8 cellular contexts compared by ENCODE assay signal in the genomic region with DNA sequence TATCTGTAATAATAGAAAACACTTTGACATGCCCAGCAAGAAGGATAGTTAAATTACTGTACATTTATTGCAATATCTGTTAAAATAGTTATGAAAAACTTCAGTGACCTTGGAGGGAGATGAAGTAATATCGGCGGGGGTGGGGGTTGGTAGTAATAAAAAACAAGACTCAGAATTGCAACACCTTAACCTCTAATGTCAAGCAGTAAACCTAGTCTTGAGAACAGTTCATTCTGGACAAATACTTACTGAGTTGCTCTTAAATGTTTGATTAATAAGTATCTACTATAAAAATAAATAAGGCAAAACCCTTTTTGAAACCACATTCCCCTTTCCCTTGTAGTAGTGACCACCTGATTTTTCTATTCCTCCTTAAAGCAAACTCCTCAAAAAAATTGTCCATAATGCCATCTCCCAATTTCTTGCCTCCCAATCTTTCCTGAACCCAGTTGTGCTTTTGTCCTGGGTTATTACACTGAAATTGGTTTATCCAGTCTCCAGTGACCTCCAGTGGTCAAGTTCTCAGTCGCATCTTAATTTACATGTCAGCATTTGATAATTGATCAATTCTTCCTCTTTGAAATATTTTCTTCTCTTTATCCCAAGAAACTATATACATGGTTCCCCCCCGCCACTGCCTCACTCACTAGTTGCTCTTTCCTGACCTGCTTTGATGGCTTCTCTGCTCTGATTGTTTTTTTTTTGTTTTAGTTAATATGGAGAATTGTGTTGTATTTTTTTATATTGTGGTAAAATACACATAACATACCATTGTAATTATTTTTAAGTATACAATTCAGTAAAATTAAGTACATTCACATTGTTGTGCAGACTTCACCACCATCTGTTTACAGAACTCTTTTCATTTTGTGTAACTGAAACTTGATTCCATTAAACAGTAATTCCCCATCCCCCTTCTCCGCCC. TPM values are rescaled to one million over a fixed set of nuclear protein-coding genes. Genes with fewer than 3 reads are reported as not detected.
DNase-seq lines count a peak whose midpoint lies in the region; ATAC-seq and TF ChIP-seq lines count a peak whose summit lies in the region.

No MANE protein-coding gene starts in this region.

- H3K18ac ChIP-seq in IMR-90 (ENCODE audit: low read depth, low read length), result no peak overlapping the region
- H3K18ac ChIP-seq in neuronal stem cell (ENCODE audit: low read length), result no peak overlapping the region

- H3K9me1 ChIP-seq in IMR-90 (ENCODE audit: insufficient read depth, low read length), result no peaks in the 10 kb centered on the region; the same call in 1 of the 2 replicates

- no peaks in the 10 kb centered on the region for H3K9me3 Mint-ChIP-seq in T-cell

- H2AK5ac ChIP-seq in IMR-90 (ENCODE audit: low read depth, low read length), result no peak overlapping the region
- H2AK5ac ChIP-seq in neuronal stem cell (ENCODE audit: low read depth, low read length), result no peak overlapping the region

- no peak overlapping the region for H3K23ac ChIP-seq in IMR-90 (ENCODE audit: low read depth, low read length)
- H3K23ac ChIP-seq in neuronal stem cell (ENCODE audit: low read depth, low read length, poor library complexity), result no peak overlapping the region

- no peak overlapping the region for H4K91ac ChIP-seq in IMR-90 (ENCODE audit: insufficient read depth, low read depth, low read length)
- no peak overlapping the region for H4K91ac ChIP-seq in neuronal stem cell (ENCODE audit: low read depth, low read length, poor library complexity)

- dilution Hi-C loops in IMR-90 (cut with HindIII; ENCODE audit: low sequenced_read_pairs, unreplicated experiment), result no loop called here

- H3K27me3 ChIP-seq in IMR-90 (ENCODE audit: control insufficient read depth, insufficient read depth, low read length) (no peaks in the 10 kb centered on the region), neuronal stem cell (ENCODE audit: control insufficient read depth in 3 of 3, insufficient read depth in 3 of 3, low read depth in 1 of 3, low read length in 3 of 3) (no peaks in the 10 kb centered on the region)

- no TSS peak for BruUV-seq in IMR-90 (replicated peaks; lab: Mats Ljungman, UMichigan)

- H3K4ac ChIP-seq in IMR-90 (ENCODE audit: low read depth, low read length) (no peak overlapping the region), neuronal stem cell (ENCODE audit: low read length) (no peak overlapping the region)

- ATAC-seq in IMR-90 (ENCODE audit: low read depth) (peak; percentile 72), T-cell (replicated peaks in 1 of 4) (no peak)

- H3K27ac Mint-ChIP-seq in T-cell, result peak overlapping the region; percentile 41

- H3K9me3 ChIP-seq in IMR-90 (ENCODE audit: control insufficient read depth, insufficient read depth, low read length) (no peaks in the 10 kb centered on the region), neuronal stem cell (replicated peaks in 1 of 2; ENCODE audit: control insufficient read depth in 2 of 2, insufficient read depth in 1 of 2, low read depth in 1 of 2, low read length in 2 of 2) (no peaks in the 10 kb centered on the region)

- H3K27ac ChIP-seq in IMR-90 (ENCODE audit: insufficient read depth, low read length) (no peak overlapping the region), neuronal stem cell (replicated peaks; ENCODE audit: low read length) (no peak overlapping the region)

- H2BK120ac ChIP-seq in IMR-90 (ENCODE audit: low read depth, low read length) (no peak overlapping the region), neuronal stem cell (ENCODE audit: low read depth, low read length) (no peak overlapping the region)

- H3K4me3 Mint-ChIP-seq in T-cell, result peak overlapping the region in 1 of 3 donors; percentile 18

- H2AK9ac ChIP-seq in IMR-90 (replicated peaks; ENCODE audit: low read depth, low read length, poor library complexity), result no peak overlapping the region

- no peak overlapping the region for H3K56ac ChIP-seq in IMR-90 (ENCODE audit: extremely low read depth, insufficient read depth, low read length)

- H3K4me1 ChIP-seq in IMR-90 (ENCODE audit: control insufficient read depth, insufficient read depth, low read length) (peaks cover 8% of the 10 kb centered on the region), neuronal stem cell (ENCODE audit: control insufficient read depth in 2 of 2, insufficient read depth in 1 of 2, low read depth in 1 of 2, low read length in 2 of 2) (no peaks in the 10 kb centered on the region)

- H3K36me3 Mint-ChIP-seq in T-cell, result no peaks in the 10 kb centered on the region

- DNase-seq in NCI-H345 (lab: John Stamatoyannopoulos, UW) (peak; percentile 17), NCI-H345 treated with DMSO at 0.1 percent for 48 hours (lab: John Stamatoyannopoulos, UW; ENCODE audit: unreplicated experiment) (no peak), IMR-90 (peak; percentile 66), T-cell (peak in 8 of 34 experiments; percentile 6 to 25 (median 18)), fibroblast of pulmonary artery (ENCODE audit: low read depth) (peak; percentile 75), neuronal stem cell (ENCODE audit: low spot score) (peak; percentile 1), cortex of kidney (lab: John Stamatoyannopoulos, UW) (no peak)
- DNase-seq in stimulated activated CD4-positive, alpha-beta T cell treated with anti-CD3 and anti-CD28 coated beads, Interleukin-4, amount 100 ng/mL, for 1 hour, result no peak

- TF ChIP-seq POLR2A in IMR-90 (IDR thresholded peaks at IDR 0.05; ENCODE audit: low read depth, low read length), result 0 out of 2 replicates have a peak, but pooled peaks have one; percentile 19

- H2BK5ac ChIP-seq in IMR-90 (ENCODE audit: low read depth, low read length, poor library complexity, severe bottlenecking), result no peak overlapping the region
- no peak overlapping the region for H2BK5ac ChIP-seq in neuronal stem cell (ENCODE audit: low read length)

- TF ChIP-seq RAD21 in IMR-90 (IDR thresholded peaks at IDR 0.05; ENCODE audit: low read length), result peak; percentile 86

- H3K9ac ChIP-seq in IMR-90 (ENCODE audit: low read depth, low read length) (no peak overlapping the region), neuronal stem cell (ENCODE audit: low read depth, low read length, poor library complexity) (no peak overlapping the region)

- no peaks in the 10 kb centered on the region for H3K27me3 Mint-ChIP-seq in T-cell

- H3K4me2 ChIP-seq in IMR-90 (ENCODE audit: low read depth, low read length) (no peak overlapping the region; the same call in 1 of the 2 replicates), neuronal stem cell (ENCODE audit: insufficient read depth, low read length, poor library complexity, severe bottlenecking) (no peak overlapping the region)

- POLR2A ChIA-PET in IMR-90 (lab: Charles Lee; ENCODE audit: unreplicated experiment) (no interaction called here), T-cell (lab: Charles Lee) (interaction anchor here in 1 of 2 donors (0.6 kb wide), 1 partner anchor 7 kb away, joined by 4 read pairs; no protein-coding TSS in a partner anchor)

- no peak overlapping the region for H3K4me3 ChIP-seq in IMR-90 (ENCODE audit: insufficient read depth, low read depth, low read length)
- no peak overlapping the region for H3K4me3 ChIP-seq in fibroblast of pulmonary artery (replicated peaks; ENCODE audit: low read depth, low read length)
- H3K4me3 ChIP-seq in neuronal stem cell (ENCODE audit: low read length in 2 of 2), result no peak overlapping the region

- peak overlapping the region; percentile 22; the same call in 1 of the 2 replicates for H3K14ac ChIP-seq in IMR-90 (replicated peaks; ENCODE audit: low read depth, low read length)
- no peak overlapping the region for H3K14ac ChIP-seq in neuronal stem cell (ENCODE audit: low read length)

- WGBS in IMR-90 (ENCODE audit: extremely low coverage in 2 of 2, insufficient read length in 1 of 2), 2 experiments, result no CpG with 5 or more reads among the region's 5 CpGs
- WGBS in neuronal stem cell (ENCODE audit: extremely low coverage in 2 of 2, insufficient read length in 2 of 2, insufficient replicate concordance in 1 of 2), 2 donors, result 100% methylated on average over 1 of the region's 5 CpGs; no CpG with 5 or more reads in 1 of the 2 donors

- CTCF ChIA-PET in IMR-90 (lab: Yijun Ruan, JAX), result no interaction called here
- CTCF ChIA-PET in T-cell (lab: Charles Lee), result interaction anchor here in 1 of 2 donors (0.7 kb wide), 1 partner anchor 167 kb away, joined by 3 read pairs; no protein-coding TSS in a partner anchor

- H3K79me1 ChIP-seq in IMR-90 (ENCODE audit: low read depth in 1 of 2, low read length in 2 of 2) (peaks cover 22 to 56% of the 10 kb centered on the region in 2 experiments), neuronal stem cell (ENCODE audit: low read depth, low read length) (peaks cover 2% of the 10 kb centered on the region)

- peaks cover 25% of the 10 kb centered on the region; the same call in 1 of the 2 replicates for H4K20me1 ChIP-seq in IMR-90 (ENCODE audit: insufficient read depth, low read length)

- no peak overlapping the region for H2AFZ ChIP-seq in IMR-90 (replicated peaks; ENCODE audit: low read length, poor library complexity)
- no peak overlapping the region for H2AFZ ChIP-seq in neuronal stem cell (ENCODE audit: low read length)

- H2BK12ac ChIP-seq in neuronal stem cell (ENCODE audit: low read length), result no peak overlapping the region

- H2BK15ac ChIP-seq in IMR-90 (ENCODE audit: low read depth, low read length) (no peak overlapping the region), neuronal stem cell (ENCODE audit: low read length) (no peak overlapping the region)

- in situ Hi-C loops in IMR-90 (cut with MboI; ENCODE audit: low sequenced_read_pairs), result no loop called here

- H2BK20ac ChIP-seq in IMR-90 (ENCODE audit: low read depth, low read length), result no peak overlapping the region

- H3K4me1 Mint-ChIP-seq in T-cell, result peaks cover 50 to 53% (median 53%) of the 10 kb centered on the region in 3 donors

- H3K36me3 ChIP-seq in IMR-90 (ENCODE audit: control insufficient read depth, insufficient read depth, low read length) (no peaks in the 10 kb centered on the region), neuronal stem cell (replicated peaks in 1 of 2; ENCODE audit: control insufficient read depth in 2 of 2, insufficient read depth in 2 of 2, low read length in 2 of 2) (no peaks in the 10 kb centered on the region)

- intact Hi-C loops in IMR-90 (cut with micrococcal nuclease), result loop anchor here (1.0 kb wide), 3 partner anchors 113 to 175 kb away; no protein-coding TSS in a partner anchor

- TF ChIP-seq CTCF in IMR-90 (conservative IDR thresholded peaks at IDR 0.05; ENCODE audit: low read depth, low read length) (peak; percentile 72), fibroblast of pulmonary artery (IDR thresholded peaks at IDR 0.05; ENCODE audit: low read length, missing control alignments) (peak; percentile 60)

- no peak overlapping the region for H4K8ac ChIP-seq in IMR-90 (ENCODE audit: low read depth in 2 of 2, low read length in 2 of 2)
- no peak overlapping the region for H4K8ac ChIP-seq in neuronal stem cell (ENCODE audit: low read depth, low read length)

- no peak overlapping the region for H4K5ac ChIP-seq in IMR-90 (ENCODE audit: low read depth, low read length)

RNA-seq across cellular contexts. Expression of gene RAP1A, which starts 36.8 kb away (rescaled TPM):
- total RNA-seq in IMR-90 (2012; rRNA removed) (18.1 and 35.3 TPM in 2 replicates), T-cell (100 to 1,000 TPM in 4 of 5 donors, 10 to 100 TPM in 1; 95.0 to 108 (median 103) TPM)
- polyA plus RNA-seq in IMR-90 (2012; rRNA removed), result 34.4 and 43.6 TPM in 2 replicates
- polyA plus RNA-seq in IMR-90 (2012; cell fraction: cytosol; rRNA removed), result 4.0 and 6.2 TPM in 2 replicates
- polyA plus RNA-seq in IMR-90 (2012; cell fraction: nucleus; rRNA removed; ENCODE audit: low replicate concordance), result 0.72 and 9.5 TPM in 2 replicates
- polyA plus RNA-seq in neuronal stem cell (2013, experiment 1 of 2), result 39.5 TPM
- polyA plus RNA-seq in neuronal stem cell (2013, experiment 2 of 2), result 39.3 TPM

Comparison
In these comparisons a context has a peak if more than half of its experiments do, and no peak if none do; other contexts are left out.
1. DNase-seq: peak in NCI-H345 (single experiment), IMR-90 (single experiment), fibroblast of pulmonary artery (single experiment) and neuronal stem cell (single experiment); none in NCI-H345 treated with DMSO at 0.1 percent for 48 hours (single experiment), cortex of kidney (single experiment) and stimulated activated CD4-positive, alpha-beta T cell treated with anti-CD3 and anti-CD28 coated beads, Interleukin-4, amount 100 ng/mL, for 1 hour (single experiment).